Comparison of ENCODE assay signal across 22 cellular contexts in the genomic region with DNA sequence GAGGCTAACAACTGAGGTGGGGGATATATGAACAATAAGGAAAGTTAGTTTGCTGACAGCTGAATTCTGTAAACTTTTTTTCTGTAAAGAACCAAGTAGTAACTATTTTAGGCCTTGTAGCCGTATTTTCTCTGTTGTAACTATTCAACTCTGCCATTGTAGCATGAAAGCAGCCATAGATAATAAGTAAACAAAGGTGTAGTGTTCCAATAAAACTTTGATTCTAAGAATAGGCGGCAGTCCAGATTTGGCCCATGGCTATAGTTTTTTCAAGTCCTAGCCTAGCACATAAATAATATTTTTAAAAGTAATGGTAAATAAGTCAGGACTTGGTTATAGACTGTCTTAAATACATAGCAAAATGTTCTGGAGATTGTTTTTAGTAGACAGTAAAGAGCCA.
"Had no signal": no experiment of that assay in that cellular context is flagged by ENCODE, and none has a peak within 500 bp of the region (broad histone marks: within the 10 kb centered on the region; RNA-seq: fewer than 3 reads in every experiment).

No MANE protein-coding gene starts in this region.

- H3K4me3 ChIP-seq: colonic mucosa, coronary artery, dorsolateral prefrontal cortex, esophagus muscularis mucosa, esophagus squamous epithelium, gastrocnemius medialis, gastroesophageal sphincter had no signal

- H3K36me3 ChIP-seq: colonic mucosa, esophagus muscularis mucosa, gastrocnemius medialis had no signal

- H3K4me1 ChIP-seq: colonic mucosa, esophagus muscularis mucosa, esophagus squamous epithelium, foreskin keratinocyte, gastrocnemius medialis, gastroesophageal sphincter had no signal

- H3K27ac ChIP-seq: colonic mucosa, coronary artery, dorsolateral prefrontal cortex, epithelial cell of prostate, esophagus muscularis mucosa, esophagus squamous epithelium, foreskin keratinocyte, gastrocnemius medialis, gastroesophageal sphincter had no signal

- ATAC-seq: effector memory CD8-positive, alpha-beta T cell; esophagus mucosa; foreskin keratinocyte; gastrocnemius medialis; gastroesophageal sphincter had no signal

- H3K27me3 ChIP-seq: colonic mucosa, dorsolateral prefrontal cortex, esophagus muscularis mucosa, esophagus squamous epithelium, foreskin keratinocyte, gastrocnemius medialis, gastroesophageal sphincter had no signal

- H3K9me3 ChIP-seq: colonic mucosa, esophagus muscularis mucosa, esophagus squamous epithelium, gastrocnemius medialis, gastroesophageal sphincter had no signal

- DNase-seq: cerebellar nuclear complex; colonic mucosa; cortex of kidney; dermis blood vessel endothelial cell; dorsolateral prefrontal cortex; effector CD4-positive, alpha-beta T cell; effector CD8-positive, alpha-beta T cell; effector memory CD4-positive, alpha-beta T cell; effector memory CD8-positive, alpha-beta T cell; endodermal cell; erythroblast; esophagus squamous epithelium; foreskin keratinocyte; foreskin melanocyte; gastrocnemius medialis; glutamatergic neuron; head of caudate nucleus had no signal
